8 cellular contexts compared by ENCODE assay signal in genomic region chr1:167938083-167938482, GRCh38. TPM values are rescaled to one million over a fixed set of nuclear protein-coding genes. Genes with fewer than 3 reads are reported as not detected.
A peak's percentile ranks its signal among the peaks of the same experiment; 100 is the strongest.
DNase-seq lines count a peak whose midpoint lies in the region; ATAC-seq, FAIRE-seq and TF ChIP-seq lines count a peak whose summit lies in the region.

No MANE protein-coding gene starts in this region.

- peaks cover 0 to 5% (median 3%) of the 10 kb centered on the region in 3 donors for H3K27me3 Mint-ChIP-seq in CD14-positive monocyte (ENCODE audit: low read depth in 3 of 3)
- no peaks in the 10 kb centered on the region for H3K27me3 Mint-ChIP-seq in natural killer cell (ENCODE audit: low read depth in 2 of 2)

- TF ChIP-seq CTCF in CD14-positive monocyte (IDR thresholded peaks at IDR 0.05) (no peak), KMS-11 (conservative IDR thresholded peaks at IDR 0.05; ENCODE audit: low read depth, low read length) (no peak), bronchial epithelial cell (IDR thresholded peaks at IDR 0.05; ENCODE audit: insufficient read depth, low read length, severe bottlenecking) (no peak), natural killer cell (IDR thresholded peaks at IDR 0.05) (no peak)

- ATAC-seq in natural killer cell (no peak), GM19395 (IDR thresholded peaks at IDR 0.05; ENCODE audit: unreplicated experiment) (no peak)

- no peak for FAIRE-seq in bronchial epithelial cell (lab: Jason Lieb, UNC)

- H3K4me1 ChIP-seq in KMS-11 (ENCODE audit: low read depth, poor library complexity, severe bottlenecking) = peaks cover 40% of the 10 kb centered on the region

- H3K4me2 ChIP-seq in KMS-11 = peak overlapping the region; percentile 80

- H3K36me3 ChIP-seq in KMS-11 (ENCODE audit: insufficient read depth) (no peaks in the 10 kb centered on the region), bronchial epithelial cell (ENCODE audit: control insufficient read depth, insufficient read depth, low read length) (no peaks in the 10 kb centered on the region)

- no peaks in the 10 kb centered on the region for H3K27me3 ChIP-seq in KMS-11 (ENCODE audit: insufficient read depth, low read depth)
- H3K27me3 ChIP-seq in bronchial epithelial cell (ENCODE audit: control insufficient read depth, insufficient read depth, low read length) = no peaks in the 10 kb centered on the region

- peaks cover 0 to 12% of the 10 kb centered on the region in 2 donors for H3K36me3 Mint-ChIP-seq in CD14-positive monocyte
- no peaks in the 10 kb centered on the region for H3K36me3 Mint-ChIP-seq in natural killer cell

- peak overlapping the region; percentile 70; the same call in 1 of the 2 replicates for H2AFZ ChIP-seq in KMS-11 (ENCODE audit: low read depth)

- intact Hi-C loops in CD14-positive monocyte (cut with micrococcal nuclease) = loop anchor here (5.0 to 10.0 kb wide), 3 partner anchors 216 to 1093 kb away; partner anchors contain the start of genes MPZL1 (in 1 of the 2) and POU2F1 (in 1 of the 2)
- intact Hi-C loops in natural killer cell (cut with micrococcal nuclease) = loop anchor here (5.0 kb wide), 2 partner anchors 1061 to 1429 kb away; partner anchors contain the start of genes BLZF1, NME7 and TADA1

- peaks cover 80% of the 10 kb centered on the region for H3K79me2 ChIP-seq in KMS-11 (ENCODE audit: insufficient read depth, low read depth)

- H3K9me3 Mint-ChIP-seq in CD14-positive monocyte (peaks cover 0 to 4% (median 3%) of the 10 kb centered on the region in 7 donors), natural killer cell (no peaks in the 10 kb centered on the region)

- peak overlapping the region in 1 of 7 donors; percentile 87 for H3K27ac Mint-ChIP-seq in CD14-positive monocyte
- peak overlapping the region; percentile 93 to 98 for H3K27ac Mint-ChIP-seq in natural killer cell

- peaks cover 29% of the 10 kb centered on the region for H3K4me1 Mint-ChIP-seq in CD14-positive monocyte
- H3K4me1 Mint-ChIP-seq in natural killer cell = peaks cover 34 to 41% of the 10 kb centered on the region in 2 donors

- no peak for DNase-seq in CD14-positive monocyte (ENCODE audit: low spot score)
- DNase-seq in bronchial epithelial cell (ENCODE audit: low read depth) = no peak
- DNase-seq in natural killer cell = no peak
- no peak for DNase-seq in hypothalamus (lab: John Stamatoyannopoulos, UW)
- no peak for DNase-seq in stimulated activated CD4-positive, alpha-beta T cell treated with anti-CD3 and anti-CD28 coated beads, Interleukin-15, amount 100 ng/mL, for 24 hours
- DNase-seq in SIG-M5 (lab: John Stamatoyannopoulos, UW) = no peak

- H3K9ac ChIP-seq in KMS-11 = peak overlapping the region; percentile 91; the same call in 1 of the 2 replicates

- no peaks in the 10 kb centered on the region for H4K20me1 ChIP-seq in KMS-11 (ENCODE audit: insufficient read depth)

- H3K4me3 Mint-ChIP-seq in CD14-positive monocyte (peak overlapping the region; percentile 90 to 99), natural killer cell (peak overlapping the region; percentile 93)

- H3K27ac ChIP-seq in KMS-11 = peak overlapping the region; percentile 91

- H3K4me3 ChIP-seq in KMS-11 (IDR thresholded peaks at IDR 0.05; ENCODE audit: insufficient read depth, low read depth, low read length) (peak overlapping the region; percentile 97), bronchial epithelial cell (ENCODE audit: low read depth, low read length) (peak overlapping the region; percentile 83)

RNA-seq across cellular contexts. Expression of gene MPC2, which starts 1.2 kb away (rescaled TPM):
- 10 to 100 TPM; 59.4 to 70.3 TPM for polyA plus RNA-seq in CD14-positive monocyte
- total RNA-seq in bronchial epithelial cell (10.8 and 23.6 TPM in 2 replicates), natural killer cell (10 to 100 TPM; 33.1 to 47.4 (median 34.9) TPM)

RNA-seq across cellular contexts. Expression of gene DCAF6, which starts 1.6 kb away (rescaled TPM):
- polyA plus RNA-seq in CD14-positive monocyte = 10 to 100 TPM; 11.8 to 11.9 TPM
- 28.2 and 34.6 TPM in 2 replicates for total RNA-seq in bronchial epithelial cell
- total RNA-seq in natural killer cell = 10 to 100 TPM; 21.8 to 31.8 (median 27.8) TPM

RNA-seq across cellular contexts. Expression of gene ADCY10, which starts 24.1 kb away (rescaled TPM):
- not detected for polyA plus RNA-seq in CD14-positive monocyte
- total RNA-seq in bronchial epithelial cell (0.26 TPM in 2 replicates), natural killer cell (under 1 TPM in 2 of 3 donors, not detected in 1; 0.42 to 1.00 TPM)
